8 cellular contexts compared by ENCODE assay signal in the genomic region with DNA sequence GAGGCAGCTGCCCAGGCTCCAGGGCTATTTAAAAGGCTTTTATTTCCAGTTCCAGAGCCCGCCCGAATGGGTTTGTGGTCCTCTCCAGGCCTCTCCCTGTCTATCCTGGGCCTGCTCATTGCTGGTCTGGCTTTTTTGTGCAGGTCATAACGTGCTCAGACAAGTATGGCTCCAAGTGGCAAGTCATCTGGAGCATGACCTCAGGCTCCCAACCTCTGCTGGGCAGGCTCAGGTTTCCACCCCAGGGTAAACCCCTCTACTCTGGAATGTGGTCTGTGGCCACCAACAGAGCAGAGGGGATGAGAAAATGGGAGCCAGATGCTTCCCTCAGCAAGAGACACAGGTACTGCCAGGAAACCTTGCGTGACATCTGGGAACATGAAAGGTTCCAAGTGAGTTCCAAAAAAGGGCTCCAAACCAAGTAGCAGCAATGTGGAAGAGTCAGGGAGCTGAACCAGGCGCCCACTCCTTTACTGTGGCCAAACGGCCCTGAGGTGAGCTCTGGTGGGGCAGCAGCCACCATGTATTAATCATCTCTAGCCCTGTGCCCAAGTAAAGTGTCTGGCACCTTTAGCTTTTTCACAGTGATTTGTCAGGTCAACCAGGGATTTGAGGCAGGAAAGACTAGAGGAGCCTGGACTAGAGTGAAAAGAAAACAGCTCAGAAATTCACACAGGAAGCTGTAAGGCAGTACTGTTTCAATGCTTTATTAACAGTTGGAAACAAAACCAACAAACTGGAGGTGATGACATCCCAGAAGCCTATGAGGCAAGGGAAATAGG. TPM values are rescaled to one million over a fixed set of nuclear protein-coding genes. Genes with fewer than 3 reads are reported as not detected.
DNase-seq lines count a peak whose midpoint lies in the region; ATAC-seq and TF ChIP-seq lines count a peak whose summit lies in the region.

No MANE protein-coding gene starts in this region.

- H3K4me3 ChIP-seq in SJSA1 (no peak overlapping the region), fibroblast of villous mesenchyme (ENCODE audit: low read depth, low read length) (peak overlapping the region; percentile 60), gastrocnemius medialis (peak overlapping the region in 3 of 4 donors; percentile 51 to 65 (median 55))

- DNase-seq in ELR (ENCODE audit: low read depth) = peak; percentile 69
- peak; percentile 41 for DNase-seq in HCEC 1CT
- DNase-seq in SJSA1 (ENCODE audit: low read depth in 1 of 2, low spot score in 2 of 2) = peak; percentile 84 to 86
- peak; percentile 54 for DNase-seq in fibroblast of villous mesenchyme (ENCODE audit: low read depth)
- peak; percentile 35 to 74 for DNase-seq in gastrocnemius medialis
- no peak for DNase-seq in NCI-H345 (lab: John Stamatoyannopoulos, UW)

- in situ Hi-C loops in gastrocnemius medialis (cut with MboI; ENCODE audit: low sequenced_read_pairs in 4 of 4) = no loop called here

- H3K4me1 ChIP-seq in SJSA1 (replicated peaks) (peaks cover 46% of the 10 kb centered on the region), gastrocnemius medialis (peaks cover 71 to 76% of the 10 kb centered on the region in 2 donors)

- TF ChIP-seq POLR2A in gastrocnemius medialis (IDR thresholded peaks at IDR 0.05) = no peak

- H3K9me3 ChIP-seq in SJSA1 (replicated peaks) (no peaks in the 10 kb centered on the region), gastrocnemius medialis (no peaks in the 10 kb centered on the region)

- H3K36me3 ChIP-seq in SJSA1 (peaks cover 55% of the 10 kb centered on the region), gastrocnemius medialis (peaks cover 0 to 25% of the 10 kb centered on the region in 2 donors)

- H3K27ac ChIP-seq in SJSA1 (peak overlapping the region; percentile 68), gastrocnemius medialis (peak overlapping the region; percentile 87 to 92 (median 90))

- no peaks in the 10 kb centered on the region for H3K27me3 ChIP-seq in SJSA1 (replicated peaks)
- no peaks in the 10 kb centered on the region for H3K27me3 ChIP-seq in gastrocnemius medialis

- intact Hi-C loops in gastrocnemius medialis (cut with DNase I; ENCODE audit: low total_unique reads) = no loop called here

- ATAC-seq in gastrocnemius medialis (peak; percentile 12 to 33), GM19351 (IDR thresholded peaks at IDR 0.05; ENCODE audit: unreplicated experiment) (no peak), HG03460 (IDR thresholded peaks at IDR 0.05; ENCODE audit: unreplicated experiment) (no peak)

- TF ChIP-seq CTCF in fibroblast of villous mesenchyme (IDR thresholded peaks at IDR 0.05; ENCODE audit: insufficient read depth, low read depth, low read length) = no peak
- TF ChIP-seq CTCF in gastrocnemius medialis (IDR thresholded peaks at IDR 0.05 in 4 of 5, conservative IDR thresholded peaks at IDR 0.05 in 1 of 5) = no peak

RNA-seq across cellular contexts. Expression of a gene that starts 25.6 kb away (rescaled TPM):
- 0.21 TPM in 1 of 2 replicates, not detected in the other for total RNA-seq in SJSA1 (2014; rRNA removed; shearing (Covaris generic))
- total RNA-seq in fibroblast of villous mesenchyme (2.6 TPM in 2 replicates), gastrocnemius medialis (1 to 10 TPM in 1 of 4 donors, under 1 TPM in 2, not detected in 1; 0.16 to 1.5 (median 0.36) TPM)

RNA-seq across cellular contexts. Expression of a gene that starts 29.7 kb away (rescaled TPM):
- 0.22 and 0.39 TPM in 2 replicates for total RNA-seq in SJSA1 (2014; rRNA removed; shearing (Covaris generic))
- total RNA-seq in fibroblast of villous mesenchyme (2.6 and 2.9 TPM in 2 replicates), gastrocnemius medialis (10 to 100 TPM in 1 of 4 donors, 1 to 10 TPM in 1, under 1 TPM in 1, not detected in 1; 0.31 to 20.4 (median 1.7) TPM)

RNA-seq across cellular contexts. Expression of a gene that starts 38.8 kb away (rescaled TPM):
- 45.5 and 57.8 TPM in 2 replicates for total RNA-seq in SJSA1 (2014; rRNA removed; shearing (Covaris generic))
- 35.4 and 36.3 TPM in 2 replicates for total RNA-seq in fibroblast of villous mesenchyme
- 10 to 100 TPM; 11.8 to 14.5 (median 13.8) TPM for total RNA-seq in gastrocnemius medialis

Comparison
In these comparisons a context has a peak if more than half of its experiments do, and no peak if none do; other contexts are left out.
1. ATAC-seq: peak in gastrocnemius medialis (2 of 2); none in GM19351 (single experiment) and HG03460 (single experiment).